Comparison of ENCODE assay signal across 20 cellular contexts in genomic region chr10:46266506-46266985, GRCh38. TPM values are rescaled to one million over a fixed set of nuclear protein-coding genes. Genes with fewer than 3 reads are reported as not detected.
DNase-seq lines count a peak whose midpoint lies in the region; ATAC-seq and TF ChIP-seq lines count a peak whose summit lies in the region.
"Had no signal": no experiment of that assay in that cellular context is flagged by ENCODE, and none has a peak within 500 bp of the region (broad histone marks: within the 10 kb centered on the region; RNA-seq: fewer than 3 reads in every experiment).

No MANE protein-coding gene starts in this region.

- peak overlapping the region; percentile 56 for H3K4me3 Mint-ChIP-seq in activated CD4-positive, alpha-beta T cell treated with anti-CD3 and anti-CD28 coated beads, Interleukin-2, amount 10 ng/mL, durations not matched to agents 7 days and 5 days
- no peak overlapping the region for H3K4me3 Mint-ChIP-seq in activated naive CD8-positive, alpha-beta T cell treated with anti-CD3 and anti-CD28 coated beads, Interleukin-2, amount 50 U/mL, for 24 hours
- H3K4me3 Mint-ChIP-seq: stimulated activated naive B cell treated with anti-CD40 and anti-IgM and Interleukin-4, amounts not matched to agents 10 μg/mL and 1 μg/mL and 100 μg/mL, for 72 hours had no signal

- H3K27me3 Mint-ChIP-seq in activated CD4-positive, alpha-beta T cell treated with anti-CD3 and anti-CD28 coated beads, Interleukin-2, amount 10 ng/mL, durations not matched to agents 7 days and 5 days, result no peaks in the 10 kb centered on the region
- no peaks in the 10 kb centered on the region for H3K27me3 Mint-ChIP-seq in activated naive CD8-positive, alpha-beta T cell treated with anti-CD3 and anti-CD28 coated beads, Interleukin-2, amount 50 U/mL, for 24 hours
- H3K27me3 Mint-ChIP-seq: stimulated activated naive B cell treated with anti-CD40 and anti-IgM and Interleukin-4, amounts not matched to agents 10 μg/mL and 1 μg/mL and 100 μg/mL, for 72 hours had no signal

- H3K4me1 ChIP-seq in DOHH2 (ENCODE audit: control insufficient read depth, low read length), result peaks cover 64% of the 10 kb centered on the region
- peaks cover 0 to 60% (median 29%) of the 10 kb centered on the region in 6 donors for H3K4me1 ChIP-seq in spleen
- no peaks in the 10 kb centered on the region for H3K4me1 ChIP-seq in MM.1S (ENCODE audit: low read length)
- H3K4me1 ChIP-seq: breast epithelium, HAP-1, SJCRH30, tibial artery had no signal

- CTCF ChIA-PET in activated CD4-positive, alpha-beta T cell treated with anti-CD3 and anti-CD28 coated beads, Interleukin-2, amount 10 ng/mL, durations not matched to agents 7 days and 5 days (lab: Charles Lee), result interaction anchor here (1.1 to 1.6 kb wide), 2 partner anchors 13 to 20 kb away, joined by 3 read pairs; partner anchors contain the start of gene ANTXRL

- no peaks in the 10 kb centered on the region for H3F3A ChIP-seq in DOHH2 (ENCODE audit: control insufficient read depth, insufficient read depth)
- H3F3A ChIP-seq in MM.1S (ENCODE audit: insufficient read depth, low read length), result no peaks in the 10 kb centered on the region

- H3K4me3 ChIP-seq in DOHH2 (ENCODE audit: low read length), result peak overlapping the region; percentile 72
- H3K4me3 ChIP-seq in spleen, result no peak overlapping the region
- H3K4me3 ChIP-seq in MM.1S (ENCODE audit: low read length), result no peak overlapping the region
- H3K4me3 ChIP-seq: breast epithelium, HAP-1, SJCRH30, tibial artery had no signal

- peak overlapping the region; percentile 38 for H3K27ac Mint-ChIP-seq in activated CD4-positive, alpha-beta T cell treated with anti-CD3 and anti-CD28 coated beads, Interleukin-2, amount 10 ng/mL, durations not matched to agents 7 days and 5 days
- H3K27ac Mint-ChIP-seq in activated naive CD8-positive, alpha-beta T cell treated with anti-CD3 and anti-CD28 coated beads, Interleukin-2, amount 50 U/mL, for 24 hours, result no peak overlapping the region
- H3K27ac Mint-ChIP-seq: stimulated activated naive B cell treated with anti-CD40 and anti-IgM and Interleukin-4, amounts not matched to agents 10 μg/mL and 1 μg/mL and 100 μg/mL, for 72 hours had no signal

- peaks cover 19% of the 10 kb centered on the region for H3K79me2 ChIP-seq in DOHH2 (ENCODE audit: control insufficient read depth, low read length)
- H3K79me2 ChIP-seq in MM.1S (ENCODE audit: low read length), result no peaks in the 10 kb centered on the region

- peaks cover 38% of the 10 kb centered on the region for H3K36me3 Mint-ChIP-seq in activated CD4-positive, alpha-beta T cell treated with anti-CD3 and anti-CD28 coated beads, Interleukin-2, amount 10 ng/mL, durations not matched to agents 7 days and 5 days (ENCODE audit: low read depth)
- H3K36me3 Mint-ChIP-seq in activated naive CD8-positive, alpha-beta T cell treated with anti-CD3 and anti-CD28 coated beads, Interleukin-2, amount 50 U/mL, for 24 hours (ENCODE audit: low read depth), result no peaks in the 10 kb centered on the region
- H3K36me3 Mint-ChIP-seq: stimulated activated naive B cell treated with anti-CD40 and anti-IgM and Interleukin-4, amounts not matched to agents 10 μg/mL and 1 μg/mL and 100 μg/mL, for 72 hours had no signal

- no peaks in the 10 kb centered on the region for H3K9me3 Mint-ChIP-seq in activated CD4-positive, alpha-beta T cell treated with anti-CD3 and anti-CD28 coated beads, Interleukin-2, amount 10 ng/mL, durations not matched to agents 7 days and 5 days
- no peaks in the 10 kb centered on the region for H3K9me3 Mint-ChIP-seq in activated naive CD8-positive, alpha-beta T cell treated with anti-CD3 and anti-CD28 coated beads, Interleukin-2, amount 50 U/mL, for 24 hours
- H3K9me3 Mint-ChIP-seq: stimulated activated naive B cell treated with anti-CD40 and anti-IgM and Interleukin-4, amounts not matched to agents 10 μg/mL and 1 μg/mL and 100 μg/mL, for 72 hours had no signal

- WGBS in spleen, 5 donors, result 63 to 82% (median 73%) methylated on average over 7 to 17 of the region's 17 CpGs

- H3K9me2 ChIP-seq in DOHH2 (replicated peaks; ENCODE audit: control insufficient read depth, low read length) (no peaks in the 10 kb centered on the region), MM.1S (replicated peaks; ENCODE audit: insufficient read depth, low read length) (no peaks in the 10 kb centered on the region)

- no peak for TF ChIP-seq CTCF in DOHH2 (IDR thresholded peaks at IDR 0.05; ENCODE audit: low read depth, low read length, poor library complexity, severe bottlenecking)
- no peak for TF ChIP-seq CTCF in spleen (IDR thresholded peaks at IDR 0.05 in 8 of 11, conservative IDR thresholded peaks at IDR 0.05 in 3 of 11)
- TF ChIP-seq CTCF in MM.1S (IDR thresholded peaks at IDR 0.05; ENCODE audit: low read length), result no peak

- H4K20me1 ChIP-seq in DOHH2 (ENCODE audit: control insufficient read depth, insufficient read depth, low read depth, low read length) (no peaks in the 10 kb centered on the region), MM.1S (ENCODE audit: insufficient read depth, low read length) (no peaks in the 10 kb centered on the region)

- H3K9me3 ChIP-seq in DOHH2 (ENCODE audit: control insufficient read depth, insufficient read depth, low read length), result no peaks in the 10 kb centered on the region
- H3K9me3 ChIP-seq in spleen, result no peaks in the 10 kb centered on the region
- no peaks in the 10 kb centered on the region for H3K9me3 ChIP-seq in MM.1S (replicated peaks; ENCODE audit: insufficient read depth, low read length)
- H3K9me3 ChIP-seq: breast epithelium, HAP-1, SJCRH30, tibial artery had no signal

- H3K9ac ChIP-seq in MM.1S (ENCODE audit: low read length), result no peak overlapping the region

- H2AFZ ChIP-seq in MM.1S (ENCODE audit: low read length), result no peak overlapping the region

- intact Hi-C loops in spleen (cut with DNase I; ENCODE audit: low total_unique reads), result no loop called here

- POLR2A ChIA-PET in activated CD4-positive, alpha-beta T cell treated with anti-CD3 and anti-CD28 coated beads, Interleukin-2, amount 10 ng/mL, durations not matched to agents 7 days and 5 days (lab: Charles Lee), result interaction anchor here (0.6 kb wide), 1 partner anchor 323 kb away, joined by 4 read pairs; no protein-coding TSS in a partner anchor

- TF ChIP-seq POLR2A in spleen (IDR thresholded peaks at IDR 0.05), result no peak

- H3K27me3 ChIP-seq in DOHH2 (ENCODE audit: control insufficient read depth, low read length) (no peaks in the 10 kb centered on the region), spleen (replicated peaks in 1 of 7) (no peaks in the 10 kb centered on the region), MM.1S (replicated peaks; ENCODE audit: insufficient read depth, low read length) (no peaks in the 10 kb centered on the region)
- H3K27me3 ChIP-seq: breast epithelium, SJCRH30, tibial artery had no signal

- peak overlapping the region; percentile 93 for H3K27ac ChIP-seq in DOHH2 (ENCODE audit: low read depth, low read length)
- H3K27ac ChIP-seq in spleen, result peak overlapping the region in 4 of 8 donors; percentile 13 to 93 (median 28)
- no peak overlapping the region for H3K27ac ChIP-seq in MM.1S (ENCODE audit: low read length)
- H3K27ac ChIP-seq: breast epithelium, SJCRH30, tibial artery had no signal

- ATAC-seq in activated naive CD8-positive, alpha-beta T cell treated with anti-CD3 and anti-CD28 coated beads, Interleukin-2, amount 50 U/mL, for 24 hours, result no peak
- ATAC-seq in GM21825 (IDR thresholded peaks at IDR 0.05; ENCODE audit: unreplicated experiment), result no peak
- ATAC-seq: left colon had no signal

- peak overlapping the region; percentile 73 for H3K4me2 ChIP-seq in DOHH2 (ENCODE audit: low read length)
- no peak overlapping the region for H3K4me2 ChIP-seq in MM.1S (ENCODE audit: low read depth, low read length)

- H3K36me3 ChIP-seq in DOHH2 (ENCODE audit: control insufficient read depth, low read length), result no peaks in the 10 kb centered on the region; the same call in 1 of the 2 replicates
- H3K36me3 ChIP-seq in spleen, result peaks cover 0 to 8% (median 0%) of the 10 kb centered on the region in 6 donors
- no peaks in the 10 kb centered on the region for H3K36me3 ChIP-seq in MM.1S (replicated peaks; ENCODE audit: insufficient read depth, low read length)
- H3K36me3 ChIP-seq: breast epithelium, HAP-1, SJCRH30, tibial artery had no signal

- H3K4me1 Mint-ChIP-seq in activated CD4-positive, alpha-beta T cell treated with anti-CD3 and anti-CD28 coated beads, Interleukin-2, amount 10 ng/mL, durations not matched to agents 7 days and 5 days, result peaks cover 37% of the 10 kb centered on the region
- peaks cover 17% of the 10 kb centered on the region for H3K4me1 Mint-ChIP-seq in activated naive CD8-positive, alpha-beta T cell treated with anti-CD3 and anti-CD28 coated beads, Interleukin-2, amount 50 U/mL, for 24 hours

- DNase-seq in activated CD4-positive, alpha-beta T cell treated with anti-CD3 and anti-CD28 coated beads, Interleukin-2, amount 10 ng/mL, durations not matched to agents 7 days and 5 days, result no peak
- no peak for DNase-seq in activated CD4-positive, alpha-beta T cell treated with anti-CD3 and anti-CD28 coated beads, Interleukin-2, amount 50 U/mL, for 4 hours
- DNase-seq in activated naive CD8-positive, alpha-beta T cell treated with anti-CD3 and anti-CD28 coated beads, Interleukin-2, amount 50 U/mL, for 24 hours, result peak; percentile 16
- DNase-seq in spleen (peak; percentile 81), NCI-H1417 treated with DMSO at 0.1 percent for 48 hours (lab: John Stamatoyannopoulos, UW) (no peak), MM.1S (no peak)
- DNase-seq: COR-L47; left colon; NCI-H1092; NCI-H526 treated with DMSO at 0.1 percent for 48 hours; OCI-M1; SJCRH30; stimulated activated naive B cell treated with anti-CD40 and anti-IgM and Interleukin-4, amounts not matched to agents 10 μg/mL and 1 μg/mL and 100 μg/mL, for 72 hours; T1000; tibial artery had no signal

RNA-seq across cellular contexts. Expression of gene ANTXRL, which starts 20.3 kb away (rescaled TPM):
- under 1 TPM; 0.52 to 0.57 TPM for total RNA-seq in activated CD4-positive, alpha-beta T cell treated with anti-CD3 and anti-CD28 coated beads, Interleukin-2, amount 10 ng/mL, durations not matched to agents 7 days and 5 days
- total RNA-seq in spleen, result 1 to 10 TPM in 1 of 7 donors, under 1 TPM in 4, not detected in 2; 0.20 to 1.1 (median 0.42) TPM
- polyA plus RNA-seq in spleen, result under 1 TPM in 2 of 3 donors, not detected in 1; 0.03 to 0.42 TPM
- total RNA-seq: left colon, mononuclear cell, SJCRH30 had no signal

Comparison
In these comparisons a context has a peak if more than half of its experiments do, and no peak if none do; other contexts are left out.
1. DNase-seq: peak in activated naive CD8-positive, alpha-beta T cell treated with anti-CD3 and anti-CD28 coated beads, Interleukin-2, amount 50 U/mL, for 24 hours (single experiment) and spleen (single experiment); none in activated CD4-positive, alpha-beta T cell treated with anti-CD3 and anti-CD28 coated beads, Interleukin-2, amount 10 ng/mL, durations not matched to agents 7 days and 5 days (single experiment), activated CD4-positive, alpha-beta T cell treated with anti-CD3 and anti-CD28 coated beads, Interleukin-2, amount 50 U/mL, for 4 hours (0 of 2), NCI-H1417 treated with DMSO at 0.1 percent for 48 hours (single experiment) and MM.1S (single experiment).